In the genomic region with DNA sequence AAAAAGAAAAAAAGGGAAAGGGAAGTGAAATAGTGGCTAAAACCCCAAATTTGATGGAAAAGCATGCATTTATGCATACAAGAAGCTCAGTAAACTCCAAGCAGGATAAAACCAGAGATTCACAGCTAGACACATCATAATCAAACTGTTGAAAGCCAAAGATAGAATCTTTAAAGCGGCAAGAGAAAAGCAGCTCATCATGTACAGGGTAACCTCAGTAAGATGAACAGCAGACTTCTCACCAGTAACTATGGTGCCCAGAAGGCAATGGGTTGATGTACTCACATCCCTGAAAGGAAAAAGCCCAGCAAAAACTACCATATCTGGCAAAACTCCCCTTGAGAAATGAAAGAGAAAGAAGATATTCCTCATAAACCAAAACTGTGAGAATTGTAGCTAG, we compare ENCODE assay signal across 15 cellular contexts.
DNase-seq lines count a peak whose midpoint lies in the region; ATAC-seq and TF ChIP-seq lines count a peak whose summit lies in the region.
"Had no signal": no experiment of that assay in that cellular context is flagged by ENCODE, and none has a peak within 500 bp of the region (broad histone marks: within the 10 kb centered on the region; RNA-seq: fewer than 3 reads in every experiment).

No MANE protein-coding gene starts in this region.

- peaks cover 25% of the 10 kb centered on the region for H3K9me3 ChIP-seq in hepatocyte (ENCODE audit: low read depth)

- H2AFZ ChIP-seq in hepatocyte = no peak overlapping the region

- no peaks in the 10 kb centered on the region for H3K36me3 ChIP-seq in hepatocyte (replicated peaks; ENCODE audit: insufficient read depth, low read depth)

- H3K4me2 ChIP-seq in hepatocyte = no peak overlapping the region

- WGBS in hepatocyte (ENCODE audit: low lambda C conversion rate, missing lambda C conversion rate) = 100% methylated on average over 1 of the region's 1 CpG

- DNase-seq in NCI-H1436 (lab: John Stamatoyannopoulos, UW) = peak; percentile 1
- DNase-seq in NCI-H1436 treated with DMSO at 0.1 percent for 48 hours (lab: John Stamatoyannopoulos, UW) = no peak
- peak; percentile 29 for DNase-seq in HPDE6-E6E7 (ENCODE audit: extremely low spot score)
- DNase-seq in SK-MEL-5 (ENCODE audit: low read depth, low spot score) = peak; percentile 49
- DNase-seq in hepatocyte (ENCODE audit: low spot score) = peak; percentile 24
- DNase-seq: activated T-cell treated with anti-CD3 and anti-CD28 coated beads for 4 hours; GF-D8; left cardiac atrium; NCI-H524 treated with DMSO at 0.1 percent for 48 hours; stimulated activated CD4-positive, alpha-beta T cell treated with anti-CD3 and anti-CD28 coated beads, Interleukin-4, amount 100 ng/mL, for 1 hour; substantia nigra; T1000 had no signal

- no peaks in the 10 kb centered on the region for H3K27me3 ChIP-seq in hepatocyte

- ATAC-seq in GM18858 (IDR thresholded peaks at IDR 0.05; ENCODE audit: unreplicated experiment) = no peak
- ATAC-seq in HG02970 (IDR thresholded peaks at IDR 0.05; ENCODE audit: low FRiP score, unreplicated experiment) = no peak
- ATAC-seq in HG02642 (IDR thresholded peaks at IDR 0.05; ENCODE audit: poor library complexity, unreplicated experiment) = no peak
- ATAC-seq: left cardiac atrium had no signal

- no peaks in the 10 kb centered on the region for H3K4me1 ChIP-seq in hepatocyte (ENCODE audit: insufficient read depth)

- no peak overlapping the region for H3K4me3 ChIP-seq in hepatocyte

- no peaks in the 10 kb centered on the region for H3K9me2 ChIP-seq in hepatocyte (replicated peaks; ENCODE audit: insufficient read depth)

- H3K27ac ChIP-seq in hepatocyte = no peak overlapping the region

- TF ChIP-seq CTCF in hepatocyte (IDR thresholded peaks at IDR 0.05; ENCODE audit: poor library complexity) = no peak

- peaks cover 84% of the 10 kb centered on the region for H3K79me2 ChIP-seq in hepatocyte

- in situ Hi-C loops in SK-MEL-5 (cut with HindIII; ENCODE audit: low pct_unique_long_range_greater_than_20kb, low sequenced_read_pairs) = no loop called here

- H4K20me1 ChIP-seq in hepatocyte (ENCODE audit: insufficient read depth, poor library complexity, severe bottlenecking) = no peaks in the 10 kb centered on the region
